In the genomic region with DNA sequence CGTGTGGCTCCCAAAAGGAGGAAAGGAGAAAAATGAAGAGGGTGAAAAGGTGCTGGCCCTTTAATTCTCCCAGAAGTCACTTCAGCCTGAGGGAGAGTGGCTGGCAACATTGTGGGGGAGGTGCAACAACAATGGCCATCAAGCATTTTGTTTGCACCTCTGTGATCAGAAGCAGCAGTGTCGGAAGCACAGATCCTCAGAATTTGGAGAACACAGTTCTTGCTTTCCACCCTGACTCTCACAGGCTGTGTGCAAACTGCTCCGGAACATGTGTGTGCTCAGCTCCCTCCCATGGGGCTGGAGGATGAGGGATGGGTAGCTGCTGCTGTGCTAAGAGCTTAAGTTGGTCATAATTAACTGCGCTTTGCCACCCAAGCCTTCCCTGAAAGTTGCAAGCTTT, we compare ENCODE assay signal across 15 cellular contexts.
A peak's percentile ranks its signal among the peaks of the same experiment; 100 is the strongest.
DNase-seq lines count a peak whose midpoint lies in the region; ATAC-seq and TF ChIP-seq lines count a peak whose summit lies in the region.
"Had no signal": no experiment of that assay in that cellular context is flagged by ENCODE, and none has a peak within 500 bp of the region (broad histone marks: within the 10 kb centered on the region; RNA-seq: fewer than 3 reads in every experiment).

No MANE protein-coding gene starts in this region.

- H3K4me2 ChIP-seq in neural progenitor cell: no peak overlapping the region
- H3K4me2 ChIP-seq: BLaER1 had no signal

- ATAC-seq in GM21526 (IDR thresholded peaks at IDR 0.05; ENCODE audit: low FRiP score, unreplicated experiment) (no peak), T-helper 17 cell (no peak)
- ATAC-seq: natural killer cell had no signal

- peaks cover 5% of the 10 kb centered on the region for H3K36me3 ChIP-seq in neural progenitor cell
- H3K36me3 ChIP-seq: BLaER1, colonic mucosa, tibial nerve had no signal

- H3K4me1 Mint-ChIP-seq in neural progenitor cell (peaks cover 19% of the 10 kb centered on the region), T-helper 17 cell (no peaks in the 10 kb centered on the region)
- H3K4me1 Mint-ChIP-seq: natural killer cell had no signal

- no peaks in the 10 kb centered on the region for H3K27me3 ChIP-seq in neural progenitor cell
- H3K27me3 ChIP-seq: BLaER1, colonic mucosa, tibial nerve had no signal

- H3K4me3 Mint-ChIP-seq in neural progenitor cell: no peak overlapping the region
- H3K4me3 Mint-ChIP-seq in T-helper 17 cell: no peak overlapping the region
- H3K4me3 Mint-ChIP-seq: natural killer cell had no signal

- H3K9me3 ChIP-seq in neural progenitor cell (ENCODE audit: low read depth) (peaks cover 8% of the 10 kb centered on the region), T-helper 17 cell (ENCODE audit: control insufficient read depth, low read length, poor library complexity, severe bottlenecking) (no peaks in the 10 kb centered on the region)
- H3K9me3 ChIP-seq: BLaER1, colonic mucosa, tibial nerve had no signal

- no peak overlapping the region for H3K27ac ChIP-seq in neural progenitor cell
- H3K27ac ChIP-seq: BLaER1, colonic mucosa, tibial nerve had no signal

- H3K27me3 Mint-ChIP-seq in neural progenitor cell (ENCODE audit: insufficient read depth, low read depth) (no peaks in the 10 kb centered on the region), T-helper 17 cell (no peaks in the 10 kb centered on the region)

- peaks cover 29% of the 10 kb centered on the region for H3K9me3 Mint-ChIP-seq in neural progenitor cell

- H4K20me1 ChIP-seq in neural progenitor cell (ENCODE audit: low read depth): no peaks in the 10 kb centered on the region
- H4K20me1 ChIP-seq: BLaER1 had no signal

- peaks cover 10% of the 10 kb centered on the region for H3F3A ChIP-seq in neural progenitor cell (ENCODE audit: low read depth)

- peaks cover 11% of the 10 kb centered on the region for H3K36me3 Mint-ChIP-seq in neural progenitor cell
- no peaks in the 10 kb centered on the region for H3K36me3 Mint-ChIP-seq in T-helper 17 cell (ENCODE audit: low read depth)
- H3K36me3 Mint-ChIP-seq: natural killer cell had no signal

- H2AFZ ChIP-seq in neural progenitor cell (replicated peaks): peak overlapping the region; percentile 73

- peak overlapping the region; percentile 46 for H3K4me3 ChIP-seq in fibroblast of pulmonary artery (replicated peaks; ENCODE audit: low read depth, low read length)
- no peak overlapping the region for H3K4me3 ChIP-seq in neural progenitor cell
- H3K4me3 ChIP-seq: BLaER1, colonic mucosa, tibial nerve had no signal

- H3K4me1 ChIP-seq in neural progenitor cell: peaks cover 31% of the 10 kb centered on the region
- H3K4me1 ChIP-seq: BLaER1, colonic mucosa, tibial nerve had no signal

- no peak for TF ChIP-seq CTCF in fibroblast of pulmonary artery (IDR thresholded peaks at IDR 0.05; ENCODE audit: low read length, missing control alignments)
- no peak for TF ChIP-seq CTCF in neural progenitor cell (IDR thresholded peaks at IDR 0.05)

- H3K9ac ChIP-seq in neural progenitor cell: no peak overlapping the region
- H3K9ac ChIP-seq: BLaER1 had no signal

- peak; percentile 18 for DNase-seq in Ammon's horn (ENCODE audit: low spot score)
- peak; percentile 69 for DNase-seq in NCI-H69 (lab: John Stamatoyannopoulos, UW)
- DNase-seq in fibroblast of pulmonary artery (ENCODE audit: low read depth): peak; percentile 27
- DNase-seq in neural progenitor cell (ENCODE audit: low spot score): no peak
- DNase-seq in stimulated activated CD4-positive, alpha-beta T cell treated with anti-CD3 and anti-CD28 coated beads, Interleukin-4, amount 100 ng/mL, for 1 hour: no peak
- no peak for DNase-seq in activated T-cell treated with anti-CD3 and anti-CD28 coated beads, Interleukin-2, amount 50 U/mL, for 48 hours
- no peak for DNase-seq in T-helper 17 cell
- DNase-seq: activated CD4-positive, CD25-positive, alpha-beta regulatory T cell; activated effector memory CD4-positive, alpha-beta T cell treated with anti-CD3 and anti-CD28 coated beads, Interleukin-2, amount 50 U/mL, for 16 hours; colonic mucosa; natural killer cell; stimulated activated CD4-positive, alpha-beta T cell treated with anti-CD3 and anti-CD28 coated beads, Interleukin-4, amount 100 ng/mL, for 24 hours had no signal

- no peak overlapping the region for H3K27ac Mint-ChIP-seq in neural progenitor cell
- H3K27ac Mint-ChIP-seq in T-helper 17 cell: no peak overlapping the region
- H3K27ac Mint-ChIP-seq: natural killer cell had no signal

- no peaks in the 10 kb centered on the region for H3K79me2 ChIP-seq in neural progenitor cell (ENCODE audit: low read depth)

Comparison
In these comparisons a context has a peak if more than half of its experiments do, and no peak if none do; other contexts are left out.
1. DNase-seq: peak in Ammon's horn (single experiment), NCI-H69 (single experiment) and fibroblast of pulmonary artery (single experiment); none in neural progenitor cell (single experiment), stimulated activated CD4-positive, alpha-beta T cell treated with anti-CD3 and anti-CD28 coated beads, Interleukin-4, amount 100 ng/mL, for 1 hour (single experiment), activated T-cell treated with anti-CD3 and anti-CD28 coated beads, Interleukin-2, amount 50 U/mL, for 48 hours (0 of 2) and T-helper 17 cell (0 of 3).